9 cellular contexts compared by ENCODE assay signal in the genomic region with DNA sequence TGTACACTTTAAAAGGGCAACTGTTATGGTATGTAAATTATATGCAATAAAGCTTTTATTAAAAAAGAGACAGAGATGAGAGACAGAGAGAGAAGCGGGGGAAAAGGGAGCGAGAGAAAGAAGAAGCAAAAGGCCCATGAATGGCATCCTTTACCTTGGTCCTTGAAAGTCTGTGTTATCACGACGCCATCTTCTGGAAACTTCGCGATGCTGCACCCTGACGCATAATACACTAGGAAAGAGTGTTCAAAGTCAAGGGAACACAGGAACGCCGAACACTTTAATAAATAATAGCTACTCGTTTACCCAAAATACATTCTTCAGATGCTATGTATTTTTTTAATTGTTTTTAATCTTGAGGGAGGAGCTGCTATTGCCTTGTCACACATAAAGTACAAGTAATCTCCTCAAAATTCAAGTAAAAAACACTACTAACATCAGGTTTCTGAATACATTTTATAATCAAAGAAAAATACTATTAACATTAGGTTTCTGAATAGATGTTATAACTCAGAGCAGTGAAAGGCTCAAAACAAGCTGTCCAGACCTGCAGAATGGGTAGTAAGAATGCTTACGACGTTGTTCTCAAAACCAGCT. TPM values are rescaled to one million over a fixed set of nuclear protein-coding genes. Genes with fewer than 3 reads are reported as not detected.
DNase-seq lines count a peak whose midpoint lies in the region; TF ChIP-seq lines count a peak whose summit lies in the region.
"Had no signal": no experiment of that assay in that cellular context is flagged by ENCODE, and none has a peak within 500 bp of the region (broad histone marks: within the 10 kb centered on the region; RNA-seq: fewer than 3 reads in every experiment).

No MANE protein-coding gene starts in this region.

- intact Hi-C loops in ovary (cut with DNase I), result loop anchor here in 2 of 4 donors (10.0 kb wide), 2 partner anchors 101 to 241 kb away; a partner anchor contains a TSS

- 29 to 32% (median 30%) methylated on average over 12 of the region's 12 CpGs for WGBS in ovary, 3 donors

- H3K27me3 ChIP-seq in WERI-Rb-1 (ENCODE audit: insufficient read depth, low read depth, severe bottlenecking), result no peaks in the 10 kb centered on the region
- no peaks in the 10 kb centered on the region for H3K27me3 ChIP-seq in ovary

- H3K4me1 ChIP-seq in ovary (ENCODE audit: insufficient read depth), result no peaks in the 10 kb centered on the region

- peak; percentile 52 for TF ChIP-seq CTCF in WERI-Rb-1 (IDR thresholded peaks at IDR 0.05; ENCODE audit: low read depth, low read length)
- TF ChIP-seq CTCF in foreskin fibroblast (IDR thresholded peaks at IDR 0.05; ENCODE audit: low read depth, low read length), result peak; percentile 65
- peak; percentile 20 to 34 (median 23) for TF ChIP-seq CTCF in ovary (IDR thresholded peaks at IDR 0.05)

- H3K9me3 ChIP-seq in WERI-Rb-1 (ENCODE audit: severe bottlenecking) (no peaks in the 10 kb centered on the region), ovary (no peaks in the 10 kb centered on the region)

- no peak overlapping the region for H3K4me3 ChIP-seq in WERI-Rb-1 (ENCODE audit: low read depth, low read length)
- H3K4me3 ChIP-seq in foreskin fibroblast (ENCODE audit: low read depth in 1 of 2, low read length in 2 of 2), result no peak overlapping the region
- no peak overlapping the region for H3K4me3 ChIP-seq in ovary

- H3K36me3 ChIP-seq in WERI-Rb-1, result peaks cover 29% of the 10 kb centered on the region
- H3K36me3 ChIP-seq in ovary, result no peaks in the 10 kb centered on the region

- peak; percentile 54 for DNase-seq in activated CD4-positive, alpha-beta T cell treated with anti-CD3 and anti-CD28 coated beads for 48 hours
- no peak for DNase-seq in activated CD4-positive, alpha-beta T cell treated with anti-CD3 and anti-CD28 coated beads, Interleukin-2, amount 50 U/mL, for 4 hours
- DNase-seq in NCI-H146 (lab: John Stamatoyannopoulos, UW), result peak; percentile 34
- DNase-seq in WERI-Rb-1, result peak; percentile 46
- DNase-seq in foreskin fibroblast, result peak; percentile 46 to 80
- peak in 2 of 5 donors; percentile 46 to 57 for DNase-seq in ovary
- no peak for DNase-seq in T1000 (lab: John Stamatoyannopoulos, UW)
- DNase-seq in KG1 (lab: John Stamatoyannopoulos, UW), result no peak

- TF ChIP-seq POLR2A in ovary (IDR thresholded peaks at IDR 0.05), result no peak

- H3K27ac ChIP-seq in WERI-Rb-1 (no peak overlapping the region), ovary (no peak overlapping the region)

- no peak for TF ChIP-seq EP300 in ovary (IDR thresholded peaks at IDR 0.05)

RNA-seq across cellular contexts. Expression of a gene that starts 23.0 kb away (rescaled TPM):
- under 1 TPM in 2 of 7 donors, not detected in 5; 0.62 to 0.66 TPM for total RNA-seq in ovary
- polyA plus RNA-seq in ovary, result under 1 TPM in 1 of 2 donors, not detected in 1; 0.98 TPM
- total RNA-seq: activated naive CD4-positive, alpha-beta T cell treated with anti-CD3 and anti-CD28 coated beads, Interleukin-2, amount 50 U/mL, for 72 hours had no signal

RNA-seq across cellular contexts. Expression of a gene that starts 51.1 kb away (rescaled TPM):
- 10 to 100 TPM; 78.8 to 99.2 (median 90.3) TPM for total RNA-seq in ovary
- 100 to 1,000 TPM in 1 of 2 donors, 10 to 100 TPM in 1; 73.8 to 122 TPM for polyA plus RNA-seq in ovary

Comparison
In these comparisons a context has a peak if more than half of its experiments do, and no peak if none do; other contexts are left out.
1. DNase-seq: peak in activated CD4-positive, alpha-beta T cell treated with anti-CD3 and anti-CD28 coated beads for 48 hours (single experiment), NCI-H146 (single experiment), WERI-Rb-1 (single experiment) and foreskin fibroblast (2 of 2); none in activated CD4-positive, alpha-beta T cell treated with anti-CD3 and anti-CD28 coated beads, Interleukin-2, amount 50 U/mL, for 4 hours (0 of 2), T1000 (single experiment) and KG1 (single experiment).
2. Peak in every context shown above with its lines, with median percentiles within 50 percentile points of each other: CTCF ChIP-seq.